2 cellular contexts compared by ENCODE assay signal in genomic region chr1:114510235-114511047, GRCh38.
TF ChIP-seq lines count a peak whose summit lies in the region.

No MANE protein-coding gene starts in this region.

TF ChIP-seq in GM23338, 12 proteins besides CTCF, POLR2A, EP300 and RAD21 (continued from another document):
- no peak for TF ChIP-seq EZH2 (IDR thresholded peaks at IDR 0.05; ENCODE audit: low read depth, unreplicated experiment)
- no peak for TF ChIP-seq ETS1 (IDR thresholded peaks at IDR 0.05)
- TF ChIP-seq ZNF331 (CRISPR knock-in tag; IDR thresholded peaks at IDR 0.05; ENCODE audit: low read depth) = no peak
- TF ChIP-seq ZNF462 (CRISPR knock-in tag; IDR thresholded peaks at IDR 0.05) = no peak
- no peak for TF ChIP-seq CREB1 (CRISPR knock-in tag; IDR thresholded peaks at IDR 0.05; ENCODE audit: low read depth)
- no peak for TF ChIP-seq EZH2phosphoT487 (IDR thresholded peaks at IDR 0.05; ENCODE audit: unreplicated experiment)
- TF ChIP-seq REST (IDR thresholded peaks at IDR 0.05; ENCODE audit: unreplicated experiment) = no peak
- TF ChIP-seq STAT1 (IDR thresholded peaks at IDR 0.05; ENCODE audit: unreplicated experiment) = no peak
- no peak for TF ChIP-seq ZNF114 (CRISPR knock-in tag; IDR thresholded peaks at IDR 0.05)

TF ChIP-seq in HepG2, 621 proteins besides CTCF, POLR2A, EP300 and RAD21 (continued from another document and continues in another):
- TF ChIP-seq ZBTB40 (IDR thresholded peaks at IDR 0.05) (no peak), ZBTB40 (CRISPR knock-in tag; IDR thresholded peaks at IDR 0.05) (peak; percentile 56; the same call in 1 of the 2 replicates), HIC2 (CRISPR knock-in tag; IDR thresholded peaks at IDR 0.05; ENCODE audit: low read depth) (no peak), TBX2 (CRISPR knock-in tag; IDR thresholded peaks at IDR 0.05; ENCODE audit: borderline replicate concordance) (peak; percentile 74), KDM2A (CRISPR knock-in tag; IDR thresholded peaks at IDR 0.05; ENCODE audit: borderline replicate concordance, low read depth) (peak; percentile 74), ZSCAN21 (CRISPR knock-in tag; IDR thresholded peaks at IDR 0.05; ENCODE audit: borderline replicate concordance) (0 out of 2 replicates have a peak, but pooled peaks have one; percentile 24), ZNF318 (CRISPR knock-in tag; IDR thresholded peaks at IDR 0.05) (0 out of 2 replicates have a peak, but pooled peaks have one; percentile 45), ZFP36 (IDR thresholded peaks at IDR 0.05; ENCODE audit: borderline replicate concordance, low read depth, low read length, partially characterized antibody) (no peak), ZSCAN31 (CRISPR knock-in tag; IDR thresholded peaks at IDR 0.05; ENCODE audit: low read depth) (0 out of 2 replicates have a peak, but pooled peaks have one; percentile 48), MXI1 (IDR thresholded peaks at IDR 0.05; ENCODE audit: borderline replicate concordance, low read depth, low read length) (0 out of 3 replicates have a peak, but pooled peaks have one; percentile 2), ATF3 (CRISPR knock-in tag; IDR thresholded peaks at IDR 0.05) (0 out of 2 replicates have a peak, but pooled peaks have one; percentile 18), ZBTB38 (CRISPR knock-in tag; IDR thresholded peaks at IDR 0.05) (peak; percentile 72; the same call in 1 of the 2 replicates), ERF (CRISPR knock-in tag; IDR thresholded peaks at IDR 0.05) (0 out of 2 replicates have a peak, but pooled peaks have one; percentile 32), ZNF777 (CRISPR knock-in tag; IDR thresholded peaks at IDR 0.05) (peak; percentile 4; the same call in 1 of the 2 replicates), ZNF740 (CRISPR knock-in tag; IDR thresholded peaks at IDR 0.05) (0 out of 2 replicates have a peak, but pooled peaks have one; percentile 36), ZMAT5 (CRISPR knock-in tag; IDR thresholded peaks at IDR 0.05; ENCODE audit: borderline replicate concordance, low read depth) (no peak), STAG1 (CRISPR knock-in tag; IDR thresholded peaks at IDR 0.05) (no peak), ZNF792 (CRISPR knock-in tag; IDR thresholded peaks at IDR 0.05) (no peak), HNF1B (CRISPR knock-in tag; IDR thresholded peaks at IDR 0.05) (peak; percentile 62), SPEN (CRISPR knock-in tag; IDR thresholded peaks at IDR 0.05; ENCODE audit: low read depth) (peak; percentile 79), SAFB2 (CRISPR knock-in tag; IDR thresholded peaks at IDR 0.05; ENCODE audit: borderline replicate concordance, low read depth) (0 out of 2 replicates have a peak, but pooled peaks have one; percentile 47)
